Comparison of ENCODE assay signal across 24 cellular contexts in genomic region chr16:27764427-27764826, GRCh38.
A peak's percentile ranks its signal among the peaks of the same experiment; 100 is the strongest.
DNase-seq lines count a peak whose midpoint lies in the region; ATAC-seq and TF ChIP-seq lines count a peak whose summit lies in the region.
"Had no signal": no experiment of that assay in that cellular context is flagged by ENCODE, and none has a peak within 500 bp of the region (broad histone marks: within the 10 kb centered on the region; RNA-seq: fewer than 3 reads in every experiment).

No MANE protein-coding gene starts in this region.

- no peaks in the 10 kb centered on the region for H3K79me1 ChIP-seq in mesenchymal stem cell (replicated peaks; ENCODE audit: low read length, poor library complexity, severe bottlenecking)

- no peak overlapping the region for H3K4me3 Mint-ChIP-seq in HFFc6
- H3K4me3 Mint-ChIP-seq: CD14-positive monocyte; CD4-positive, alpha-beta memory T cell; CD4-positive, CD25-positive, alpha-beta regulatory T cell; CD8-positive, alpha-beta memory T cell had no signal

- no peak for DNase-seq in HFFc6
- no peak for DNase-seq in mesenchymal stem cell
- DNase-seq in left lung: no peak
- no peak for DNase-seq in activated CD4-positive, CD25-positive, alpha-beta regulatory T cell treated with anti-CD3 and anti-CD28 coated beads, Interleukin-2, amount 50 U/mL, for 72 hours
- DNase-seq in esophagus muscularis mucosa (ENCODE audit: extremely low spot score): no peak
- DNase-seq: 8988T; ACHN; BE2C; C1 segment of cervical spinal cord; CD4-positive, alpha-beta memory T cell; CD4-positive, CD25-positive, alpha-beta regulatory T cell; CD8-positive, alpha-beta memory T cell; COR-L47; DMS 273 treated with DMSO at 0.1 percent for 48 hours; DMS153; DMS53; DMS79; DND-41; EL; GDM1 had no signal

- H2BK15ac ChIP-seq in mesenchymal stem cell (ENCODE audit: low read depth, poor library complexity, severe bottlenecking): no peak overlapping the region

- peaks cover 0 to 21% of the 10 kb centered on the region in 2 experiments; a peak in 2 of 3 replicates for H3K36me3 ChIP-seq in HEK293 (ENCODE audit: control insufficient read depth in 2 of 2, insufficient read depth in 1 of 2, low read length in 2 of 2)
- H3K36me3 ChIP-seq in mesenchymal stem cell (ENCODE audit: control insufficient read depth in 1 of 2, insufficient read depth in 2 of 2, low read depth in 1 of 2, low read length in 2 of 2): peaks cover 28 to 58% of the 10 kb centered on the region in 2 experiments
- peaks cover 0 to 82% of the 10 kb centered on the region in 2 donors for H3K36me3 ChIP-seq in left lung
- H3K36me3 ChIP-seq in esophagus muscularis mucosa: peaks cover 29 to 86% (median 68%) of the 10 kb centered on the region in 4 donors
- H3K36me3 ChIP-seq: BE2C had no signal

- H3K27ac Mint-ChIP-seq in HFFc6: no peak overlapping the region
- H3K27ac Mint-ChIP-seq: CD4-positive, alpha-beta memory T cell had no signal

- H3K4me1 ChIP-seq in HEK293 (ENCODE audit: control insufficient read depth, insufficient read depth, low read length): no peaks in the 10 kb centered on the region
- H3K4me1 ChIP-seq in mesenchymal stem cell (ENCODE audit: control insufficient read depth, insufficient read depth, low read depth, low read length): peaks cover 42% of the 10 kb centered on the region
- H3K4me1 ChIP-seq in left lung: peaks cover 0 to 10% of the 10 kb centered on the region in 2 donors
- H3K4me1 ChIP-seq in esophagus muscularis mucosa: no peaks in the 10 kb centered on the region
- H3K4me1 ChIP-seq: BE2C had no signal

- H3K9me3 ChIP-seq in HEK293 (ENCODE audit: control insufficient read depth, insufficient read depth, low read depth, low read length): no peaks in the 10 kb centered on the region
- peaks cover 12% of the 10 kb centered on the region for H3K9me3 ChIP-seq in mesenchymal stem cell (ENCODE audit: control insufficient read depth, low read length)
- no peaks in the 10 kb centered on the region for H3K9me3 ChIP-seq in left lung
- H3K9me3 ChIP-seq in esophagus muscularis mucosa: peaks cover 0 to 10% (median 5%) of the 10 kb centered on the region in 4 donors
- H3K9me3 ChIP-seq: BE2C had no signal

- H3K27me3 ChIP-seq in mesenchymal stem cell (ENCODE audit: control insufficient read depth in 1 of 2, insufficient read depth in 1 of 2, low read length in 2 of 2) (no peaks in the 10 kb centered on the region), left lung (no peaks in the 10 kb centered on the region), esophagus muscularis mucosa (no peaks in the 10 kb centered on the region)
- H3K27me3 ChIP-seq: BE2C, BLaER1 had no signal

- no peak overlapping the region for H3K4me2 ChIP-seq in mesenchymal stem cell (ENCODE audit: low read length, poor library complexity, severe bottlenecking)
- H3K4me2 ChIP-seq: BLaER1 had no signal

- no peak overlapping the region for H2BK12ac ChIP-seq in mesenchymal stem cell (ENCODE audit: low read length in 2 of 2)

- intact Hi-C loops in left lung (cut with DNase I) (no loop called here), esophagus muscularis mucosa (cut with DNase I) (no loop called here)

- no peak overlapping the region for H2AFZ ChIP-seq in mesenchymal stem cell (ENCODE audit: low read depth, low read length)

- TF ChIP-seq POLR2A in esophagus muscularis mucosa (IDR thresholded peaks at IDR 0.05; ENCODE audit: low read depth): no peak

- no peak overlapping the region for H3K14ac ChIP-seq in mesenchymal stem cell (ENCODE audit: low read length in 2 of 2)

- H3K4me1 Mint-ChIP-seq in HFFc6 (ENCODE audit: low read depth): peaks cover 40% of the 10 kb centered on the region
- H3K4me1 Mint-ChIP-seq: CD4-positive, CD25-positive, alpha-beta regulatory T cell; CD8-positive, alpha-beta memory T cell had no signal

- no peak overlapping the region for H3K9ac ChIP-seq in mesenchymal stem cell (ENCODE audit: low read length)
- H3K9ac ChIP-seq: BLaER1 had no signal

- CTCF ChIA-PET in HEK293 (lab: Yijun Ruan, JAX): interaction anchor here (0.7 kb wide), 1 partner anchor 42 kb away, joined by 4 read pairs; no protein-coding TSS in a partner anchor

- 91% methylated on average over 2 of the region's 3 CpGs for WGBS in mesenchymal stem cell
- 79% methylated on average over 3 of the region's 3 CpGs for WGBS in esophagus muscularis mucosa

- no peak for TF ChIP-seq CTCF in HEK293 (tag by site-specific recombination; IDR thresholded peaks at IDR 0.05)
- 0 out of 2 replicates have a peak, but pooled peaks have one; percentile 1 for TF ChIP-seq CTCF in HFFc6 (IDR thresholded peaks at IDR 0.05)
- no peak for TF ChIP-seq CTCF in left lung (IDR thresholded peaks at IDR 0.05)
- TF ChIP-seq CTCF in esophagus muscularis mucosa (IDR thresholded peaks at IDR 0.05): no peak

- H2BK5ac ChIP-seq in mesenchymal stem cell (ENCODE audit: low read depth, low read length, poor library complexity, severe bottlenecking): no peak overlapping the region

- H3K18ac ChIP-seq in mesenchymal stem cell (ENCODE audit: low read depth in 1 of 2, low read length in 2 of 2): no peak overlapping the region

- H3K27ac ChIP-seq in HEK293 (ENCODE audit: extremely low read depth, low read depth, low read length) (no peak overlapping the region), mesenchymal stem cell (ENCODE audit: low read length, poor library complexity, severe bottlenecking) (no peak overlapping the region), left lung (no peak overlapping the region), esophagus muscularis mucosa (replicated peaks in 1 of 4) (no peak overlapping the region)
- H3K27ac ChIP-seq: BLaER1 had no signal

- H4K8ac ChIP-seq in mesenchymal stem cell (ENCODE audit: low read length): no peak overlapping the region

- peak overlapping the region; percentile 1 for H2AK5ac ChIP-seq in mesenchymal stem cell (ENCODE audit: low read length, severe bottlenecking)

- H3K4me3 ChIP-seq in HEK293 (ENCODE audit: low read depth, low read length): no peak overlapping the region
- no peak overlapping the region for H3K4me3 ChIP-seq in mesenchymal stem cell (ENCODE audit: insufficient read depth in 1 of 2, low read depth in 1 of 2, low read length in 2 of 2)
- H3K4me3 ChIP-seq in left lung: no peak overlapping the region
- H3K4me3 ChIP-seq in esophagus muscularis mucosa: no peak overlapping the region
- H3K4me3 ChIP-seq: BLaER1, GM12878 had no signal

- no peak for TF ChIP-seq EP300 in esophagus muscularis mucosa (IDR thresholded peaks at IDR 0.05)

- POLR2A ChIA-PET in HEK293 (lab: Yijun Ruan, JAX): no interaction called here

- no peak overlapping the region for H3K23ac ChIP-seq in mesenchymal stem cell (ENCODE audit: low read length in 2 of 2)

- no peak overlapping the region for H2BK120ac ChIP-seq in mesenchymal stem cell (ENCODE audit: low read depth, low read length)

- H4K91ac ChIP-seq in mesenchymal stem cell (ENCODE audit: low read length): no peak overlapping the region

- peaks cover 34% of the 10 kb centered on the region for H3K36me3 Mint-ChIP-seq in HFFc6 (ENCODE audit: low read depth)

- H3K4ac ChIP-seq in mesenchymal stem cell (ENCODE audit: low read depth in 1 of 2, low read length in 2 of 2): no peak overlapping the region

- ATAC-seq in left lung: no peak
- ATAC-seq: GM12878 had no signal

- H3K27me3 Mint-ChIP-seq in HFFc6 (ENCODE audit: insufficient read depth): no peaks in the 10 kb centered on the region
- H3K27me3 Mint-ChIP-seq: CD4-positive, alpha-beta memory T cell; CD4-positive, CD25-positive, alpha-beta regulatory T cell; CD8-positive, alpha-beta memory T cell had no signal

- H3K9me3 Mint-ChIP-seq in HFFc6: peaks cover 4% of the 10 kb centered on the region
- H3K9me3 Mint-ChIP-seq: CD4-positive, CD25-positive, alpha-beta regulatory T cell; CD8-positive, alpha-beta memory T cell had no signal

TF ChIP-seq in HEK293, 187 proteins besides CTCF, POLR2A, EP300 and RAD21:
- peak; percentile 37 for TF ChIP-seq SETDB1 (IDR thresholded peaks at IDR 0.05; ENCODE audit: insufficient read length, low read length)
- TF ChIP-seq GLI4 (tag by site-specific recombination; IDR thresholded peaks at IDR 0.05): no peak
- TF ChIP-seq ZNF324 (tag by site-specific recombination; IDR thresholded peaks at IDR 0.05): no peak
- TF ChIP-seq HIC1 (tag by site-specific recombination; IDR thresholded peaks at IDR 0.05): no peak
